ENCODE assay signal across 18 cellular contexts in genomic region chr12:107650977-107651376, GRCh38. TPM values are rescaled to one million over a fixed set of nuclear protein-coding genes. Genes with fewer than 3 reads are reported as not detected.
DNase-seq lines count a peak whose midpoint lies in the region; ATAC-seq and TF ChIP-seq lines count a peak whose summit lies in the region.
"Had no signal": no experiment of that assay in that cellular context is flagged by ENCODE, and none has a peak within 500 bp of the region (broad histone marks: within the 10 kb centered on the region; RNA-seq: fewer than 3 reads in every experiment).

No MANE protein-coding gene starts in this region.

- H3K4me3 ChIP-seq in SJCRH30 (no peak overlapping the region), fibroblast of lung (replicated peaks in 1 of 4; ENCODE audit: control extremely low read depth in 1 of 4, insufficient read depth in 1 of 4, low read depth in 3 of 4, low read length in 4 of 4) (no peak overlapping the region)
- H3K4me3 ChIP-seq: GM23338 had no signal

- H3K4me2 ChIP-seq in fibroblast of lung (ENCODE audit: extremely low read depth, insufficient read depth, low read length): no peak overlapping the region
- H3K4me2 ChIP-seq: GM23338, KMS-11 had no signal

- TF ChIP-seq CTCF in fibroblast of lung (conservative IDR thresholded peaks at IDR 0.05 in 1 of 2, IDR thresholded peaks at IDR 0.05 in 1 of 2; ENCODE audit: low read depth in 1 of 2, low read length in 2 of 2): no peak

- peak overlapping the region; percentile 26 for H2AFZ ChIP-seq in fibroblast of lung (ENCODE audit: low read length)
- H2AFZ ChIP-seq: GM23338 had no signal

- ATAC-seq in HG02610 (IDR thresholded peaks at IDR 0.05; ENCODE audit: unreplicated experiment): no peak
- ATAC-seq: GM23338, HCT116 had no signal

- no peak overlapping the region for H3K9ac ChIP-seq in fibroblast of lung (ENCODE audit: insufficient read depth, low read length)
- H3K9ac ChIP-seq: KMS-11 had no signal

- H3K27me3 ChIP-seq in SJCRH30 (0 out of 2 replicates have a peak, but pooled peaks cover 6% of the 10 kb centered on the region), fibroblast of lung (ENCODE audit: control insufficient read depth, insufficient read depth, low read length) (no peaks in the 10 kb centered on the region)

- H3K4me1 ChIP-seq in SJCRH30 (peaks cover 16% of the 10 kb centered on the region), fibroblast of lung (ENCODE audit: control insufficient read depth, extremely low read depth, insufficient read depth, low read length) (no peaks in the 10 kb centered on the region)

- intact Hi-C loops in posterior vena cava (cut with DNase I): no loop called here

- no peaks in the 10 kb centered on the region for H3K79me2 ChIP-seq in fibroblast of lung (ENCODE audit: control insufficient read depth, insufficient read depth, low read length)

- peak; percentile 18 for DNase-seq in DMS53 (lab: John Stamatoyannopoulos, UW)
- DNase-seq in DMS53 treated with DMSO at 0.1 percent for 48 hours (lab: John Stamatoyannopoulos, UW; ENCODE audit: unreplicated experiment): no peak
- peak; percentile 11 to 49 for DNase-seq in SJCRH30
- no peak for DNase-seq in fibroblast of lung (ENCODE audit: low read depth in 2 of 2)
- peak; percentile 59 for DNase-seq in posterior vena cava (ENCODE audit: low spot score)
- DNase-seq in stimulated activated naive CD4-positive, alpha-beta T cell treated with Interleukin-2 at 50 U/mL for 16 hours (lab: John Stamatoyannopoulos, UW): no peak
- no peak for DNase-seq in activated CD4-positive, CD25-positive, alpha-beta regulatory T cell (lab: John Stamatoyannopoulos, UW)
- DNase-seq: 8988T, GF-D8, MV-4-11, NCI-H1417, NCI-H187 treated with DMSO at 0.1 percent for 48 hours, OCI-M1, Right ventricle myocardium superior had no signal

- no peaks in the 10 kb centered on the region for H3K9me3 ChIP-seq in SJCRH30 (replicated peaks)
- no peaks in the 10 kb centered on the region for H3K9me3 ChIP-seq in fibroblast of lung (ENCODE audit: control insufficient read depth, insufficient read depth, low read depth, low read length)

- no peaks in the 10 kb centered on the region for H4K20me1 ChIP-seq in fibroblast of lung (ENCODE audit: control insufficient read depth, extremely low read depth, insufficient read depth, low read length)

- H3K27ac ChIP-seq in SJCRH30 (no peak overlapping the region), fibroblast of lung (ENCODE audit: insufficient read depth, low read length) (no peak overlapping the region)
- H3K27ac ChIP-seq: KMS-11 had no signal

- no peaks in the 10 kb centered on the region for H3K36me3 ChIP-seq in SJCRH30
- H3K36me3 ChIP-seq in fibroblast of lung (ENCODE audit: control insufficient read depth, insufficient read depth, low read length): no peaks in the 10 kb centered on the region

RNA-seq across cellular contexts. Expression of gene PWP1, which starts 34.6 kb away (rescaled TPM):
- total RNA-seq in SJCRH30 (2014; rRNA removed; shearing (Covaris generic)): 44.9 and 50.2 TPM in 2 replicates
- 42.3 and 51.1 TPM in 2 replicates for total RNA-seq in fibroblast of lung
- polyA plus RNA-seq in fibroblast of lung: 218 and 237 TPM in 2 replicates
- 71.5 and 73.0 TPM in 2 replicates for polyA plus RNA-seq in fibroblast of lung (2012)
- 11.0 and 15.2 TPM in 2 replicates for polyA minus RNA-seq in fibroblast of lung (ENCODE audit: low replicate concordance)
- 10 to 100 TPM; 24.6 to 32.5 TPM for total RNA-seq in posterior vena cava

Comparison
In these comparisons a context has a peak if more than half of its experiments do, and no peak if none do; other contexts are left out.
1. DNase-seq: peak in DMS53 (single experiment), SJCRH30 (2 of 2) and posterior vena cava (single experiment); none in DMS53 treated with DMSO at 0.1 percent for 48 hours (single experiment), fibroblast of lung (0 of 2), stimulated activated naive CD4-positive, alpha-beta T cell treated with Interleukin-2 at 50 U/mL for 16 hours (single experiment) and activated CD4-positive, CD25-positive, alpha-beta regulatory T cell (0 of 4).